1 cellular context compared by ENCODE assay signal in the genomic region with DNA sequence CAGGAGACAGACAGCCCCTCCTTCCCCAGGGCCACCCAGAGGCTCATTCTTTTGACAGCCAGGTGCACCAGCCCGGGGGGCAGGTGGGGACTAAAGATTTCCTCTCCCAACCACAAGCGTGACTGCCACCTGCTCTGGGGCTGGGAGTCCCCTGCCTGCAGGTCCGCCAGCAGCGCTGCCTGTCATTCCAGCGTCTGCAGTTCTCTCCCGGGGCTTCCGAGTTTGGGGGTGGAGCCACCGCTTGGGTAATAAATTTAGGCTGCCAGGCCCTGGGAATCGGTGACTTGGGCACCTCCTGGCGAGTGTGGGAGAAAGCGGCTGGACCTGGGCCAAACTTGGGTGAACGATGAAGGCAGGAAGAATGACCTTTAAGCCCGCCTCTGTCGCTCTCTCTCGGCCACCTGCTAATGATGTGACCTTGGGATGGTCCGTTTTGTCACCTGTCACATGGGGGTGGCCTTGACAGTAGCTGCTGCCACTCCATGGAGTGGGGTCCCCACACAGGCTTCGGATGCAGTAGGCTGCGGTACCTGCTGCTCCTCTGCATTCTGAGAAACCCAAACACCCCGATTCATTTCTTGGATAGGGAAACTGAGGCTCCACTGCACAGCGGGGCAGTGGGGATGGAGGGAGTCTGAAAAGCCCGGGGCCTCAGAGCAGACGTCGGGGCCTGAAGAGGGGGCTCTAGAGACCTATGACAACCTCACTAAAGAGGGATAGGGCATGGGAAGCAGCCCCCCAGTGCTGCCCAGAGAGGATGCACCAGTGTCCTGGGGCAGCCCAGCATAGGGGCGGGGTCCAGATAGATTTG.
A peak's percentile ranks its signal among the peaks of the same experiment; 100 is the strongest.
TF ChIP-seq lines count a peak whose summit lies in the region.

No MANE protein-coding gene starts in this region.

TF ChIP-seq in HepG2, 621 proteins besides CTCF, POLR2A, EP300 and RAD21 (continued from another document and continues in another):
- TF ChIP-seq RELA (CRISPR knock-in tag; IDR thresholded peaks at IDR 0.05) (no peak), MTA1 (CRISPR knock-in tag; IDR thresholded peaks at IDR 0.05; ENCODE audit: borderline replicate concordance) (peak; percentile 72; the same call in 1 of the 2 replicates), ZNF564 (CRISPR knock-in tag; IDR thresholded peaks at IDR 0.05) (no peak), POLR2G (IDR thresholded peaks at IDR 0.05; ENCODE audit: low read depth, low read length) (no peak), GATAD2A (CRISPR knock-in tag; IDR thresholded peaks at IDR 0.05) (peak; percentile 77), SKI (IDR thresholded peaks at IDR 0.05; ENCODE audit: partially characterized antibody) (peak; percentile 72), MED13 (CRISPR knock-in tag; IDR thresholded peaks at IDR 0.05) (0 out of 2 replicates have a peak, but pooled peaks have one; percentile 11), ZFP36 (IDR thresholded peaks at IDR 0.05; ENCODE audit: borderline replicate concordance, low read depth, low read length, partially characterized antibody) (no peak), GZF1 (CRISPR knock-in tag; IDR thresholded peaks at IDR 0.05) (peak; percentile 23; the same call in 1 of the 2 replicates), ZNF256 (CRISPR knock-in tag; conservative IDR thresholded peaks at IDR 0.05) (no peak), ZNF879 (CRISPR knock-in tag; IDR thresholded peaks at IDR 0.05) (no peak), FOXJ3 (CRISPR knock-in tag; IDR thresholded peaks at IDR 0.05; ENCODE audit: borderline replicate concordance) (no peak; the same call in 1 of the 2 replicates), ZZZ3 (CRISPR knock-in tag; IDR thresholded peaks at IDR 0.05; ENCODE audit: borderline replicate concordance) (no peak), SNAPC2 (CRISPR knock-in tag; IDR thresholded peaks at IDR 0.05) (no peak), ZNF615 (CRISPR knock-in tag; IDR thresholded peaks at IDR 0.05; ENCODE audit: borderline replicate concordance) (no peak), CBX5 (CRISPR knock-in tag; IDR thresholded peaks at IDR 0.05; ENCODE audit: borderline replicate concordance) (no peak; the same call in 1 of the 2 replicates), ZMYM3 (CRISPR knock-in tag; IDR thresholded peaks at IDR 0.05) (peak; percentile 79), ATAD3A (CRISPR knock-in tag; IDR thresholded peaks at IDR 0.05) (no peak), MAF1 (CRISPR knock-in tag; IDR thresholded peaks at IDR 0.05; ENCODE audit: borderline replicate concordance) (no peak), RFX1 (IDR thresholded peaks at IDR 0.05) (no peak), SMAD3 (CRISPR knock-in tag; IDR thresholded peaks at IDR 0.05) (peak; percentile 75; the same call in 1 of the 2 replicates), ESRRA (CRISPR knock-in tag; IDR thresholded peaks at IDR 0.05; ENCODE audit: low read depth) (peak; percentile 98), ZNF253 (CRISPR knock-in tag; IDR thresholded peaks at IDR 0.05; ENCODE audit: borderline replicate concordance) (no peak), ZNF567 (CRISPR knock-in tag; IDR thresholded peaks at IDR 0.05; ENCODE audit: borderline replicate concordance) (no peak), PHF21A (CRISPR knock-in tag; IDR thresholded peaks at IDR 0.05) (peak; percentile 82), ARNT2 (CRISPR knock-in tag; IDR thresholded peaks at IDR 0.05; ENCODE audit: low read depth) (no peak), ZNF607 (CRISPR knock-in tag; IDR thresholded peaks at IDR 0.05; ENCODE audit: borderline replicate concordance) (no peak), ZNF552 (CRISPR knock-in tag; IDR thresholded peaks at IDR 0.05; ENCODE audit: borderline replicate concordance) (no peak), NAIF1 (CRISPR knock-in tag; IDR thresholded peaks at IDR 0.05; ENCODE audit: borderline replicate concordance) (no peak)
- TF ChIP-seq, protein P1, sequence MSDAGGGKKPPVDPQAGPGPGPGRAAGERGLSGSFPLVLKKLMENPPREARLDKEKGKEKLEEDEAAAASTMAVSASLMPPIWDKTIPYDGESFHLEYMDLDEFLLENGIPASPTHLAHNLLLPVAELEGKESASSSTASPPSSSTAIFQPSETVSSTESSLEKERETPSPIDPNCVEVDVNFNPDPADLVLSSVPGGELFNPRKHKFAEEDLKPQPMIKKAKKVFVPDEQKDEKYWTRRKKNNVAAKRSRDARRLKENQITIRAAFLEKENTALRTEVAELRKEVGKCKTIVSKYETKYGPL (CRISPR knock-in tag; IDR thresholded peaks at IDR 0.05), result no peak
- TF ChIP-seq, protein P2, sequence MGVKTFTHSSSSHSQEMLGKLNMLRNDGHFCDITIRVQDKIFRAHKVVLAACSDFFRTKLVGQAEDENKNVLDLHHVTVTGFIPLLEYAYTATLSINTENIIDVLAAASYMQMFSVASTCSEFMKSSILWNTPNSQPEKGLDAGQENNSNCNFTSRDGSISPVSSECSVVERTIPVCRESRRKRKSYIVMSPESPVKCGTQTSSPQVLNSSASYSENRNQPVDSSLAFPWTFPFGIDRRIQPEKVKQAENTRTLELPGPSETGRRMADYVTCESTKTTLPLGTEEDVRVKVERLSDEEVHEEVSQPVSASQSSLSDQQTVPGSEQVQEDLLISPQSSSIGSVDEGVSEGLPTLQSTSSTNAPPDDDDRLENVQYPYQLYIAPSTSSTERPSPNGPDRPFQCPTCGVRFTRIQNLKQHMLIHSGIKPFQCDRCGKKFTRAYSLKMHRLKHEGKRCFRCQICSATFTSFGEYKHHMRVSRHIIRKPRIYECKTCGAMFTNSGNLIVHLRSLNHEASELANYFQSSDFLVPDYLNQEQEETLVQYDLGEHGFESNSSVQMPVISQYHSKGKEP (CRISPR knock-in tag; IDR thresholded peaks at IDR 0.05), result no peak
- TF ChIP-seq, protein P3, sequence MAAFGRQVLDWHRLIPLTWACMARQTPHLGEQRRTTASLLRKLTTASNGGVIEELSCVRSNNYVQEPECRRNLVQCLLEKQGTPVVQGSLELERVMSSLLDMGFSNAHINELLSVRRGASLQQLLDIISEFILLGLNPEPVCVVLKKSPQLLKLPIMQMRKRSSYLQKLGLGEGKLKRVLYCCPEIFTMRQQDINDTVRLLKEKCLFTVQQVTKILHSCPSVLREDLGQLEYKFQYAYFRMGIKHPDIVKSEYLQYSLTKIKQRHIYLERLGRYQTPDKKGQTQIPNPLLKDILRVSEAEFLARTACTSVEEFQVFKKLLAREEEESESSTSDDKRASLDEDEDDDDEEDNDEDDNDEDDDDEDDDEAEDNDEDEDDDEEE (CRISPR knock-in tag; IDR thresholded peaks at IDR 0.05), result no peak
- TF ChIP-seq, protein P4, sequence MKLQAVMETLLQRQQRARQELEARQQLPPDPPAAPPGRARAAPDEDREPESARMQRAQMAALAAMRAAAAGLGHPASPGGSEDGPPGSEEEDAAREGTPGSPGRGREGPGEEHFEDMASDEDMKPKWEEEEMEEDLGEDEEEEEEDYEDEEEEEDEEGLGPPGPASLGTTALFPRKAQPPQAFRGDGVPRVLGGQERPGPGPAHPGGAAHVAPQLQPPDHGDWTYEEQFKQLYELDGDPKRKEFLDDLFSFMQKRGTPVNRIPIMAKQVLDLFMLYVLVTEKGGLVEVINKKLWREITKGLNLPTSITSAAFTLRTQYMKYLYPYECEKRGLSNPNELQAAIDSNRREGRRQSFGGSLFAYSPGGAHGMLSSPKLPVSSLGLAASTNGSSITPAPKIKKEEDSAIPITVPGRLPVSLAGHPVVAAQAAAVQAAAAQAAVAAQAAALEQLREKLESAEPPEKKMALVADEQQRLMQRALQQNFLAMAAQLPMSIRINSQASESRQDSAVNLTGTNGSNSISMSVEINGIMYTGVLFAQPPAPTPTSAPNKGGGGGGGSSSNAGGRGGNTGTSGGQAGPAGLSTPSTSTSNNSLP (IDR thresholded peaks at IDR 0.05; ENCODE audit: low read depth, low read length), result no peak
- TF ChIP-seq, protein P5, sequence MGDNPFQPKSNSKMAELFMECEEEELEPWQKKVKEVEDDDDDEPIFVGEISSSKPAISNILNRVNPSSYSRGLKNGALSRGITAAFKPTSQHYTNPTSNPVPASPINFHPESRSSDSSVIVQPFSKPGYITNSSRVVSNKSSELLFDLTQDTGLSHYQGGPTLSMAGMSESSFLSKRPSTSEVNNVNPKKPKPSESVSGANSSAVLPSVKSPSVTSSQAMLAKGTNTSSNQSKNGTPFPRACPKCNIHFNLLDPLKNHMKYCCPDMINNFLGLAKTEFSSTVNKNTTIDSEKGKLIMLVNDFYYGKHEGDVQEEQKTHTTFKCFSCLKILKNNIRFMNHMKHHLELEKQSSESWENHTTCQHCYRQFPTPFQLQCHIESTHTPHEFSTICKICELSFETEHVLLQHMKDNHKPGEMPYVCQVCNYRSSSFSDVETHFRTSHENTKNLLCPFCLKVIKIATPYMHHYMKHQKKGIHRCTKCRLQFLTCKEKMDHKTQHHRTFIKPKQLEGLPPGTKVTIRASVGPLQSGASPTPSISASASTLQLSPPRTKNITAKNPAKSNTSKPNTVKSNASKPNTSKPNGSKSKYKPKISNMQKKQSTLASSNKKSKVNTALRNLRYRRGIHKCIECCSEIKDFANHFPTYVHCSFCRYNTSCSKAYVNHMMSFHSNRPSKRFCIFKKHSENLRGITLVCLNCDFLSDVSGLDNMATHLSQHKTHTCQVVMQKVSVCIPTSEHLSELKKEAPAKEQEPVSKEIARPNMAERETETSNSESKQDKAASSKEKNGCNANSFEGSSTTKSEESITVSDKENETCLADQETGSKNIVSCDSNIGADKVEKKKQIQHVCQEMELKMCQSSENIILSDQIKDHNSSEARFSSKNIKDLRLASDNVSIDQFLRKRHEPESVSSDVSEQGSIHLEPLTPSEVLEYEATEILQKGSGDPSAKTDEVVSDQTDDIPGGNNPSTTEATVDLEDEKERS (CRISPR knock-in tag; IDR thresholded peaks at IDR 0.05), result peak; percentile 60; the same call in 1 of the 2 replicates
- TF ChIP-seq, protein P6, sequence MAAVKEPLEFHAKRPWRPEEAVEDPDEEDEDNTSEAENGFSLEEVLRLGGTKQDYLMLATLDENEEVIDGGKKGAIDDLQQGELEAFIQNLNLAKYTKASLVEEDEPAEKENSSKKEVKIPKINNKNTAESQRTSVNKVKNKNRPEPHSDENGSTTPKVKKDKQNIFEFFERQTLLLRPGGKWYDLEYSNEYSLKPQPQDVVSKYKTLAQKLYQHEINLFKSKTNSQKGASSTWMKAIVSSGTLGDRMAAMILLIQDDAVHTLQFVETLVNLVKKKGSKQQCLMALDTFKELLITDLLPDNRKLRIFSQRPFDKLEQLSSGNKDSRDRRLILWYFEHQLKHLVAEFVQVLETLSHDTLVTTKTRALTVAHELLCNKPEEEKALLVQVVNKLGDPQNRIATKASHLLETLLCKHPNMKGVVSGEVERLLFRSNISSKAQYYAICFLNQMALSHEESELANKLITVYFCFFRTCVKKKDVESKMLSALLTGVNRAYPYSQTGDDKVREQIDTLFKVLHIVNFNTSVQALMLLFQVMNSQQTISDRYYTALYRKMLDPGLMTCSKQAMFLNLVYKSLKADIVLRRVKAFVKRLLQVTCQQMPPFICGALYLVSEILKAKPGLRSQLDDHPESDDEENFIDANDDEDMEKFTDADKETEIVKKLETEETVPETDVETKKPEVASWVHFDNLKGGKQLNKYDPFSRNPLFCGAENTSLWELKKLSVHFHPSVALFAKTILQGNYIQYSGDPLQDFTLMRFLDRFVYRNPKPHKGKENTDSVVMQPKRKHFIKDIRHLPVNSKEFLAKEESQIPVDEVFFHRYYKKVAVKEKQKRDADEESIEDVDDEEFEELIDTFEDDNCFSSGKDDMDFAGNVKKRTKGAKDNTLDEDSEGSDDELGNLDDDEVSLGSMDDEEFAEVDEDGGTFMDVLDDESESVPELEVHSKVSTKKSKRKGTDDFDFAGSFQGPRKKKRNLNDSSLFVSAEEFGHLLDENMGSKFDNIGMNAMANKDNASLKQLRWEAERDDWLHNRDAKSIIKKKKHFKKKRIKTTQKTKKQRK (IDR thresholded peaks at IDR 0.05; ENCODE audit: low read length), result no peak
- TF ChIP-seq, protein P7, sequence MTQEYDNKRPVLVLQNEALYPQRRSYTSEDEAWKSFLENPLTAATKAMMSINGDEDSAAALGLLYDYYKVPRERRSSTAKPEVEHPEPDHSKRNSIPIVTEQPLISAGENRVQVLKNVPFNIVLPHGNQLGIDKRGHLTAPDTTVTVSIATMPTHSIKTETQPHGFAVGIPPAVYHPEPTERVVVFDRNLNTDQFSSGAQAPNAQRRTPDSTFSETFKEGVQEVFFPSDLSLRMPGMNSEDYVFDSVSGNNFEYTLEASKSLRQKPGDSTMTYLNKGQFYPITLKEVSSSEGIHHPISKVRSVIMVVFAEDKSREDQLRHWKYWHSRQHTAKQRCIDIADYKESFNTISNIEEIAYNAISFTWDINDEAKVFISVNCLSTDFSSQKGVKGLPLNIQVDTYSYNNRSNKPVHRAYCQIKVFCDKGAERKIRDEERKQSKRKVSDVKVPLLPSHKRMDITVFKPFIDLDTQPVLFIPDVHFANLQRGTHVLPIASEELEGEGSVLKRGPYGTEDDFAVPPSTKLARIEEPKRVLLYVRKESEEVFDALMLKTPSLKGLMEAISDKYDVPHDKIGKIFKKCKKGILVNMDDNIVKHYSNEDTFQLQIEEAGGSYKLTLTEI (CRISPR knock-in tag; conservative IDR thresholded peaks at IDR 0.05), result no peak
- TF ChIP-seq, protein P8, sequence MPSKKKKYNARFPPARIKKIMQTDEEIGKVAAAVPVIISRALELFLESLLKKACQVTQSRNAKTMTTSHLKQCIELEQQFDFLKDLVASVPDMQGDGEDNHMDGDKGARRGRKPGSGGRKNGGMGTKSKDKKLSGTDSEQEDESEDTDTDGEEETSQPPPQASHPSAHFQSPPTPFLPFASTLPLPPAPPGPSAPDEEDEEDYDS (CRISPR knock-in tag; IDR thresholded peaks at IDR 0.05), result no peak
- TF ChIP-seq, protein P9, sequence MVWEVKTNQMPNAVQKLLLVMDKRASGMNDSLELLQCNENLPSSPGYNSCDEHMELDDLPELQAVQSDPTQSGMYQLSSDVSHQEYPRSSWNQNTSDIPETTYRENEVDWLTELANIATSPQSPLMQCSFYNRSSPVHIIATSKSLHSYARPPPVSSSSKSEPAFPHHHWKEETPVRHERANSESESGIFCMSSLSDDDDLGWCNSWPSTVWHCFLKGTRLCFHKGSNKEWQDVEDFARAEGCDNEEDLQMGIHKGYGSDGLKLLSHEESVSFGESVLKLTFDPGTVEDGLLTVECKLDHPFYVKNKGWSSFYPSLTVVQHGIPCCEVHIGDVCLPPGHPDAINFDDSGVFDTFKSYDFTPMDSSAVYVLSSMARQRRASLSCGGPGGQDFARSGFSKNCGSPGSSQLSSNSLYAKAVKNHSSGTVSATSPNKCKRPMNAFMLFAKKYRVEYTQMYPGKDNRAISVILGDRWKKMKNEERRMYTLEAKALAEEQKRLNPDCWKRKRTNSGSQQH (CRISPR knock-in tag; IDR thresholded peaks at IDR 0.05; ENCODE audit: low read depth), result peak; percentile 35; the same call in 1 of the 2 replicates
- TF ChIP-seq, protein P10, sequence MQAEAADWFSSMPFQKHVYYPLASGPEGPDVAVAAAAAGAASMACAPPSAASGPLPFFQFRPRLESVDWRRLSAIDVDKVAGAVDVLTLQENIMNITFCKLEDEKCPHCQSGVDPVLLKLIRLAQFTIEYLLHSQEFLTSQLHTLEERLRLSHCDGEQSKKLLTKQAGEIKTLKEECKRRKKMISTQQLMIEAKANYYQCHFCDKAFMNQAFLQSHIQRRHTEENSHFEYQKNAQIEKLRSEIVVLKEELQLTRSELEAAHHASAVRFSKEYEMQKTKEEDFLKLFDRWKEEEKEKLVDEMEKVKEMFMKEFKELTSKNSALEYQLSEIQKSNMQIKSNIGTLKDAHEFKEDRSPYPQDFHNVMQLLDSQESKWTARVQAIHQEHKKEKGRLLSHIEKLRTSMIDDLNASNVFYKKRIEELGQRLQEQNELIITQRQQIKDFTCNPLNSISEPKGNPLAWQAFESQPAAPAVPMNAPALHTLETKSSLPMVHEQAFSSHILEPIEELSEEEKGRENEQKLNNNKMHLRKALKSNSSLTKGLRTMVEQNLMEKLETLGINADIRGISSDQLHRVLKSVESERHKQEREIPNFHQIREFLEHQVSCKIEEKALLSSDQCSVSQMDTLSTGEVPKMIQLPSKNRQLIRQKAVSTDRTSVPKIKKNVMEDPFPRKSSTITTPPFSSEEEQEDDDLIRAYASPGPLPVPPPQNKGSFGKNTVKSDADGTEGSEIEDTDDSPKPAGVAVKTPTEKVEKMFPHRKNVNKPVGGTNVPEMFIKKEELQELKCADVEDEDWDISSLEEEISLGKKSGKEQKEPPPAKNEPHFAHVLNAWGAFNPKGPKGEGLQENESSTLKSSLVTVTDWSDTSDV (CRISPR knock-in tag; IDR thresholded peaks at IDR 0.05), result no peak
